Comparison of ENCODE assay signal across 24 cellular contexts in genomic region chr4:17773125-17773698, GRCh38. TPM values are rescaled to one million over a fixed set of nuclear protein-coding genes. Genes with fewer than 3 reads are reported as not detected.
"Had no signal": no experiment of that assay in that cellular context is flagged by ENCODE, and none has a peak within 500 bp of the region (broad histone marks: within the 10 kb centered on the region; RNA-seq: fewer than 3 reads in every experiment).

No MANE protein-coding gene starts in this region.

- H3K27ac ChIP-seq: brain microvascular endothelial cell, skin epidermis, transverse colon, uterus had no signal

- H3K36me3 ChIP-seq: brain microvascular endothelial cell, gastrocnemius medialis, transverse colon, uterus had no signal

- H3K9me3 Mint-ChIP-seq: activated CD4-positive, alpha-beta memory T cell treated with anti-CD3 and anti-CD28 coated beads, Interleukin-2, amount 10 ng/mL, durations not matched to agents 7 days and 5 days; activated naive CD4-positive, alpha-beta T cell treated with anti-CD3 and anti-CD28 coated beads, Interleukin-2, amount 10 ng/mL, durations not matched to agents 7 days and 5 days; activated naive CD8-positive, alpha-beta T cell treated with anti-CD3 and anti-CD28 coated beads, Interleukin-2, amount 50 U/mL, for 24 hours; activated T-cell treated with anti-CD3 and anti-CD28 coated beads, Interleukin-2, amount 50 U/mL, for 4 hours; central memory CD8-positive, alpha-beta T cell; stimulated activated naive CD8-positive, alpha-beta T cell treated with anti-CD3 and anti-CD28 coated beads, Interleukin-15, Interleukin-2, amounts not matched to agents 100 ng/mL and 50 ng/mL, for 24 hours had no signal

- H3K4me1 ChIP-seq: transverse colon, uterus had no signal

- H3K36me3 Mint-ChIP-seq: activated naive CD4-positive, alpha-beta T cell treated with anti-CD3 and anti-CD28 coated beads, Interleukin-2, amount 10 ng/mL, durations not matched to agents 7 days and 5 days had no signal

- H3K9me3 ChIP-seq: gastrocnemius medialis, transverse colon, uterus had no signal

- H3K27ac Mint-ChIP-seq: activated CD4-positive, alpha-beta memory T cell treated with anti-CD3 and anti-CD28 coated beads, Interleukin-2, amount 10 ng/mL, durations not matched to agents 7 days and 5 days; activated naive CD4-positive, alpha-beta T cell treated with anti-CD3 and anti-CD28 coated beads, Interleukin-2, amount 10 ng/mL, durations not matched to agents 7 days and 5 days; activated naive CD8-positive, alpha-beta T cell treated with anti-CD3 and anti-CD28 coated beads, Interleukin-2, amount 50 U/mL, for 24 hours; nephron progenitor cell; stimulated activated naive CD8-positive, alpha-beta T cell treated with anti-CD3 and anti-CD28 coated beads, Interleukin-15, Interleukin-2, amounts not matched to agents 100 ng/mL and 50 ng/mL, for 24 hours had no signal

- H3K4me1 Mint-ChIP-seq: activated CD4-positive, alpha-beta memory T cell treated with anti-CD3 and anti-CD28 coated beads, Interleukin-2, amount 10 ng/mL, durations not matched to agents 7 days and 5 days; activated naive CD4-positive, alpha-beta T cell treated with anti-CD3 and anti-CD28 coated beads, Interleukin-2, amount 10 ng/mL, durations not matched to agents 7 days and 5 days; activated naive CD8-positive, alpha-beta T cell treated with anti-CD3 and anti-CD28 coated beads, Interleukin-2, amount 50 U/mL, for 24 hours; central memory CD8-positive, alpha-beta T cell had no signal

- H3K4me3 ChIP-seq: gastrocnemius medialis, skin epidermis, transverse colon, uterus had no signal

- H3K4me3 Mint-ChIP-seq: activated CD4-positive, alpha-beta memory T cell treated with anti-CD3 and anti-CD28 coated beads, Interleukin-2, amount 10 ng/mL, durations not matched to agents 7 days and 5 days; activated naive CD4-positive, alpha-beta T cell treated with anti-CD3 and anti-CD28 coated beads, Interleukin-2, amount 10 ng/mL, durations not matched to agents 7 days and 5 days; activated naive CD8-positive, alpha-beta T cell treated with anti-CD3 and anti-CD28 coated beads, Interleukin-2, amount 50 U/mL, for 24 hours; activated T-cell treated with anti-CD3 and anti-CD28 coated beads, Interleukin-2, amount 50 U/mL, for 4 hours; central memory CD8-positive, alpha-beta T cell; nephron progenitor cell; stimulated activated naive CD8-positive, alpha-beta T cell treated with anti-CD3 and anti-CD28 coated beads, Interleukin-15, Interleukin-2, amounts not matched to agents 100 ng/mL and 50 ng/mL, for 24 hours had no signal

- H3K27me3 ChIP-seq: brain microvascular endothelial cell, gastrocnemius medialis, uterus had no signal

- DNase-seq: activated CD4-positive, alpha-beta memory T cell treated with anti-CD3 and anti-CD28 coated beads, Interleukin-2, amount 10 ng/mL, durations not matched to agents 7 days and 5 days; activated CD4-positive, alpha-beta T cell treated with anti-CD3 and anti-CD28 coated beads for 48 hours; activated CD4-positive, CD25-positive, alpha-beta regulatory T cell; activated naive CD4-positive, alpha-beta T cell treated with anti-CD3 and anti-CD28 coated beads, Interleukin-2, amount 10 ng/mL, durations not matched to agents 7 days and 5 days; activated naive CD8-positive, alpha-beta T cell treated with anti-CD3 and anti-CD28 coated beads, Interleukin-2, amount 50 U/mL, for 24 hours; activated T-cell treated with anti-CD3 and anti-CD28 coated beads, Interleukin-2, amount 50 U/mL, for 4 hours; anterior cingulate cortex; brain microvascular endothelial cell; cortex of kidney; gastrocnemius medialis; head of caudate nucleus; left ventricle myocardium superior; nephron progenitor cell; nucleus accumbens; posterior cingulate gyrus; stimulated activated CD4-positive, alpha-beta T cell treated with anti-CD3 and anti-CD28 coated beads, Interleukin-2, amount 100 ng/mL, for 48 hours; T1000; transverse colon; uterus had no signal

- ATAC-seq: activated naive CD8-positive, alpha-beta T cell treated with anti-CD3 and anti-CD28 coated beads, Interleukin-2, amount 50 U/mL, for 24 hours; activated T-cell treated with anti-CD3 and anti-CD28 coated beads, Interleukin-2, amount 50 U/mL, for 4 hours; gastrocnemius medialis; left ventricle myocardium superior had no signal

RNA-seq across cellular contexts. Expression of gene FAM184B, which starts 8.2 kb away (rescaled TPM):
- total RNA-seq: activated CD4-positive, alpha-beta memory T cell treated with anti-CD3 and anti-CD28 coated beads, Interleukin-2, amount 10 ng/mL, durations not matched to agents 7 days and 5 days; left ventricle myocardium superior; myocyte; renal cortical epithelial cell had no signal
